ENCODE assay signal across 10 cellular contexts in the genomic region with DNA sequence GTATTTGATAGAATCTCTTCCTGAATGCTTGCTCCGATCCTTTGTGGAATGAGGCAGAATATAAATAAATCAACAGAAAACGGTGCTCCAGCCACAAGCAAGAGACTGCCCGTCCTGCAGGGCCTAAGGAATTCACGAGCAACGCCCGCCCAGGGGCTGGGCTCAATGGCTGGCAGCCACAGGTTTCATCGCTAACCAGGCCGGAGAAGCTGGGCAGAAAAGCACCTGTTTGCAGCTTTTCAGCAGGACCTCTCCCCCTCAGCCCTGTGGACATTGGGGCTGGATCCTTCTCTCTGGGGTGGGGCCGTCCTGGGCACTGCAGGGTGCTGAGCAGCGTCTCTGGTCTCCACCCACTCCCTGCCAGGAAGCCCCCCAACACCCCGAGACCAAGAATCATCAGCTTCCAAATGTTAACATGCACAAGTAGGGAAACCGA.
DNase-seq lines count a peak whose midpoint lies in the region; ATAC-seq, FAIRE-seq and TF ChIP-seq lines count a peak whose summit lies in the region.
"Had no signal": no experiment of that assay in that cellular context is flagged by ENCODE, and none has a peak within 500 bp of the region (broad histone marks: within the 10 kb centered on the region; RNA-seq: fewer than 3 reads in every experiment).

No MANE protein-coding gene starts in this region.

- ATAC-seq in T-helper 17 cell = no peak
- no peak for ATAC-seq in Right ventricle myocardium inferior
- ATAC-seq in pancreas = peak; percentile 11 to 21 (median 20)
- ATAC-seq in GM21515 (IDR thresholded peaks at IDR 0.05; ENCODE audit: unreplicated experiment) = no peak

- H3K27me3 ChIP-seq in pancreas = no peaks in the 10 kb centered on the region

- DNase-seq in T-helper 17 cell = no peak
- peak; percentile 69 for DNase-seq in Right ventricle myocardium inferior (ENCODE audit: missing footprints)
- peak in 3 of 6 donors; percentile 41 to 66 (median 45) for DNase-seq in pancreas
- no peak for DNase-seq in hypothalamus (lab: John Stamatoyannopoulos, UW)
- no peak for DNase-seq in NCI-H146 (lab: John Stamatoyannopoulos, UW)
- no peak for DNase-seq in NCI-H748 (lab: John Stamatoyannopoulos, UW; ENCODE audit: unreplicated experiment)

- no peak overlapping the region for H3K27ac Mint-ChIP-seq in T-helper 17 cell

- intact Hi-C loops in Right ventricle myocardium inferior (cut with DNase I) = loop anchor here (5.0 kb wide), 1 partner anchor 34 kb away; no protein-coding TSS in a partner anchor
- intact Hi-C loops in pancreas (cut with DNase I) = loop anchor here in 1 of 3 donors (5.0 kb wide), 1 partner anchor 81 kb away; no protein-coding TSS in a partner anchor

- peaks cover 6% of the 10 kb centered on the region for H3K27me3 Mint-ChIP-seq in T-helper 17 cell

- H3K4me3 ChIP-seq in pancreas = peak overlapping the region in 2 of 4 donors; percentile 40 to 53

- no peaks in the 10 kb centered on the region for H3K36me3 ChIP-seq in pancreas
- H3K36me3 ChIP-seq: neutrophil had no signal

- H3K9me3 ChIP-seq in T-helper 17 cell (ENCODE audit: control insufficient read depth, low read length, poor library complexity, severe bottlenecking) (no peaks in the 10 kb centered on the region), pancreas (no peaks in the 10 kb centered on the region)
- H3K9me3 ChIP-seq: neutrophil had no signal

- no peak for FAIRE-seq in pancreas (lab: Jason Lieb, UNC)

- H3K4me3 Mint-ChIP-seq in T-helper 17 cell = peak overlapping the region; percentile 50

- 32 to 33% methylated on average over 12 of the region's 12 CpGs for WGBS in pancreas, 2 donors

- TF ChIP-seq CTCF in C4-2B (conservative IDR thresholded peaks at IDR 0.05) (no peak), pancreas (IDR thresholded peaks at IDR 0.05) (no peak)

- H3K4me1 ChIP-seq in pancreas = peaks cover 7 to 32% (median 11%) of the 10 kb centered on the region in 3 donors

- H3K36me3 Mint-ChIP-seq in T-helper 17 cell (ENCODE audit: low read depth) = no peaks in the 10 kb centered on the region

- peaks cover 5% of the 10 kb centered on the region for H3K4me1 Mint-ChIP-seq in T-helper 17 cell

- H3K27ac ChIP-seq in C4-2B (peak overlapping the region; percentile 72), pancreas (peak overlapping the region in 3 of 4 donors; percentile 37 to 73 (median 69))
- H3K27ac ChIP-seq: neutrophil, SK-N-MC had no signal

Comparison
In these comparisons a context has a peak if more than half of its experiments do, and no peak if none do; other contexts are left out.
1. ATAC-seq: peak in pancreas (4 of 4); none in T-helper 17 cell (single experiment), Right ventricle myocardium inferior (single experiment) and GM21515 (single experiment).